ENCODE assay signal across 8 cellular contexts in genomic region chr22:18024276-18024939, GRCh38. TPM values are rescaled to one million over a fixed set of nuclear protein-coding genes. Genes with fewer than 3 reads are reported as not detected.
DNase-seq lines count a peak whose midpoint lies in the region; ATAC-seq and TF ChIP-seq lines count a peak whose summit lies in the region.

Gene MICAL3 (minus strand): TSS chr22:18024561. CDS start chr22:17906812, 117,749 bp downstream.

- peak; percentile 56 to 90 for ATAC-seq in upper lobe of left lung (ENCODE audit: low FRiP score in 2 of 2)

- H3K9ac ChIP-seq in parathyroid adenoma, result no peak within 1 kb of the TSS

- WGBS in adrenal gland, 4 donors, result 0 to 5% (median 1%) methylated on average over 28 to 56 of the region's 56 CpGs
- WGBS in upper lobe of left lung, 2 donors, result 3 to 4% methylated on average over 26 to 29 of the region's 56 CpGs

- H3K4me1 ChIP-seq in adrenal gland (replicated peaks in 1 of 2) (peaks cover 4 to 9% of the 10 kb centered on the region in 2 donors), parathyroid adenoma (no peaks in the 10 kb centered on the region), upper lobe of left lung (peaks cover 13 to 21% (median 14%) of the 10 kb centered on the region in 4 donors)

- H3K36me3 ChIP-seq in adrenal gland (replicated peaks in 1 of 2) (no peaks in the 10 kb centered on the region), parathyroid adenoma (ENCODE audit: control insufficient read depth, insufficient read depth, low read length) (no peaks in the 10 kb centered on the region), upper lobe of left lung (no peaks in the 10 kb centered on the region)

- H3K27ac ChIP-seq in adrenal gland (peak within 1 kb of the TSS in 4 of 5 donors; percentile 34 to 84 (median 78)), parathyroid adenoma (peak within 1 kb of the TSS; percentile 64), upper lobe of left lung (peak within 1 kb of the TSS in 2 of 4 donors; percentile 39 to 58)

- TF ChIP-seq CTCF in GM10266 (IDR thresholded peaks at IDR 0.05; ENCODE audit: control insufficient read depth, insufficient read depth, low read depth, missing control alignments), result peak; percentile 91
- peak; percentile 5 to 71 (median 47) for TF ChIP-seq CTCF in adrenal gland (IDR thresholded peaks at IDR 0.05)
- TF ChIP-seq CTCF in parathyroid adenoma (IDR thresholded peaks at IDR 0.05), result peak; percentile 20
- peak; percentile 51 to 68 (median 64) for TF ChIP-seq CTCF in upper lobe of left lung (IDR thresholded peaks at IDR 0.05)

- no peaks in the 10 kb centered on the region for H3K79me2 ChIP-seq in parathyroid adenoma

- peak within 1 kb of the TSS; percentile 82 for H3K4me3 ChIP-seq in Jurkat, Clone E6-1 (ENCODE audit: low read length)
- peak within 1 kb of the TSS in 2 of 4 donors; percentile 69 to 75 for H3K4me3 ChIP-seq in adrenal gland
- peak within 1 kb of the TSS; percentile 76 for H3K4me3 ChIP-seq in parathyroid adenoma (ENCODE audit: low read depth, low read length)
- H3K4me3 ChIP-seq in upper lobe of left lung, result peak within 1 kb of the TSS; percentile 32 to 65 (median 59)

- H3K4me2 ChIP-seq in parathyroid adenoma (ENCODE audit: low read length), result peak within 1 kb of the TSS; percentile 94

- H2AFZ ChIP-seq in parathyroid adenoma, result peak within 1 kb of the TSS; percentile 90

- no peaks in the 10 kb centered on the region for H3K9me3 ChIP-seq in adrenal gland (replicated peaks in 1 of 3)
- no peaks in the 10 kb centered on the region for H3K9me3 ChIP-seq in parathyroid adenoma (ENCODE audit: control insufficient read depth, low read length)
- no peaks in the 10 kb centered on the region for H3K9me3 ChIP-seq in upper lobe of left lung

- no peak for TF ChIP-seq EP300 in upper lobe of left lung (IDR thresholded peaks at IDR 0.05)

- DNase-seq in GM10266 (ENCODE audit: extremely low spot score) (peak; percentile 90), T follicular helper cell (ENCODE audit: low read depth) (peak; percentile 36), adrenal gland (peak; percentile 44 to 75 (median 63)), cardiac septum (ENCODE audit: low spot score) (no peak), upper lobe of left lung (peak; percentile 26 to 93), cortex of kidney (lab: John Stamatoyannopoulos, UW) (no peak)
- peak; percentile 39 for DNase-seq in Jurkat, Clone E6-1 (ENCODE audit: low read depth, low spot score)

- H3K27me3 ChIP-seq in adrenal gland (no peaks in the 10 kb centered on the region), parathyroid adenoma (ENCODE audit: control insufficient read depth, insufficient read depth, low read length) (no peaks in the 10 kb centered on the region), upper lobe of left lung (peaks cover 0 to 14% (median 6%) of the 10 kb centered on the region in 4 donors)

- peak in 1 of 2 donors; percentile 46 for TF ChIP-seq POLR2A in adrenal gland (IDR thresholded peaks at IDR 0.05)
- TF ChIP-seq POLR2A in upper lobe of left lung (IDR thresholded peaks at IDR 0.05), result no peak

- intact Hi-C loops in adrenal gland (cut with DNase I), result loop anchor here (5.0 to 10.0 kb wide), 3 partner anchors 110 to 190 kb away; no protein-coding TSS in a partner anchor
- intact Hi-C loops in cardiac septum (cut with DNase I), result loop anchor here (2.0 to 5.0 kb wide), 2 partner anchors 53 to 192 kb away; partner anchors contain the start of gene PEX26

RNA-seq across cellular contexts. Expression of gene MICAL3, which starts in this region (rescaled TPM):
- polyA plus RNA-seq in Jurkat, Clone E6-1 (2012; ENCODE audit: insufficient read depth, insufficient read length), result 18.3 TPM
- 10 to 100 TPM; 26.4 to 82.6 (median 43.8) TPM for total RNA-seq in adrenal gland
- polyA plus RNA-seq in adrenal gland, result 10 to 100 TPM; 10.9 to 36.0 (median 17.1) TPM
- 126 TPM for total RNA-seq in cardiac septum
- total RNA-seq in upper lobe of left lung, result 10 to 100 TPM in 5 of 6 donors, 1 to 10 TPM in 1; 6.4 to 39.8 (median 23.4) TPM

Comparison
In these comparisons a context has a peak if more than half of its experiments do, and no peak if none do; other contexts are left out.
1. DNase-seq: peak in GM10266 (single experiment), Jurkat, Clone E6-1 (single experiment), T follicular helper cell (single experiment), adrenal gland (7 of 7) and upper lobe of left lung (2 of 2); none in cardiac septum (single experiment) and cortex of kidney (single experiment).
2. CTCF ChIP-seq: peak in every context shown above with its lines; median percentile 91 in GM10266; 64 in upper lobe of left lung; 47 in adrenal gland; 20 in parathyroid adenoma.